22 cellular contexts compared by ENCODE assay signal in genomic region chr19:33432408-33433170, GRCh38. TPM values are rescaled to one million over a fixed set of nuclear protein-coding genes. Genes with fewer than 3 reads are reported as not detected.
DNase-seq lines count a peak whose midpoint lies in the region; ATAC-seq and TF ChIP-seq lines count a peak whose summit lies in the region.
"Had no signal": no experiment of that assay in that cellular context is flagged by ENCODE, and none has a peak within 500 bp of the region (broad histone marks: within the 10 kb centered on the region; RNA-seq: fewer than 3 reads in every experiment).

No MANE protein-coding gene starts in this region.

- no peaks in the 10 kb centered on the region for H3K79me2 ChIP-seq in OCI-LY7 (ENCODE audit: insufficient read depth, low read depth, low read length)

- no peaks in the 10 kb centered on the region for H3K9me2 ChIP-seq in OCI-LY7 (ENCODE audit: insufficient read depth, low read length)

- H3K36me3 ChIP-seq in left ventricle myocardium inferior, result no peaks in the 10 kb centered on the region
- no peaks in the 10 kb centered on the region for H3K36me3 ChIP-seq in aorta (ENCODE audit: control insufficient read depth in 1 of 2, insufficient read depth in 2 of 2, low read length in 1 of 2)
- no peaks in the 10 kb centered on the region for H3K36me3 ChIP-seq in OCI-LY7 (ENCODE audit: insufficient read depth, low read length)
- H3K36me3 ChIP-seq: HAP-1, suprapubic skin, vagina had no signal

- H3K4me2 ChIP-seq in OCI-LY7 (ENCODE audit: low read length), result no peak overlapping the region

- H3K27me3 Mint-ChIP-seq in glutamatergic neuron (ENCODE audit: unreplicated experiment), result peaks cover 10% of the 10 kb centered on the region
- H3K27me3 Mint-ChIP-seq: CD4-positive, CD25-positive, alpha-beta regulatory T cell had no signal

- H3K4me3 ChIP-seq in left ventricle myocardium inferior, result no peak overlapping the region
- no peak overlapping the region for H3K4me3 ChIP-seq in aorta (ENCODE audit: low read length in 2 of 2)
- H3K4me3 ChIP-seq in OCI-LY7 (ENCODE audit: low read depth, low read length, poor library complexity, severe bottlenecking), result no peak overlapping the region
- H3K4me3 ChIP-seq: HAP-1, suprapubic skin, vagina had no signal

- POLR2A ChIA-PET in OCI-LY7 (lab: Charles Lee), result no interaction called here

- no peak overlapping the region for H2AFZ ChIP-seq in OCI-LY7 (ENCODE audit: low read length)

- H3K36me3 Mint-ChIP-seq in glutamatergic neuron (ENCODE audit: unreplicated experiment), result no peaks in the 10 kb centered on the region
- H3K36me3 Mint-ChIP-seq: CD4-positive, CD25-positive, alpha-beta regulatory T cell; mesothelial cell of epicardium had no signal

- no peaks in the 10 kb centered on the region for H3K27me3 ChIP-seq in left ventricle myocardium inferior (ENCODE audit: low read depth)
- no peaks in the 10 kb centered on the region for H3K27me3 ChIP-seq in aorta (ENCODE audit: control insufficient read depth in 1 of 2, insufficient read depth in 2 of 2, low read length in 1 of 2)
- H3K27me3 ChIP-seq: suprapubic skin, vagina had no signal

- no peaks in the 10 kb centered on the region for H4K20me1 ChIP-seq in OCI-LY7 (ENCODE audit: insufficient read depth, low read length)

- intact Hi-C loops in left cardiac atrium (cut with DNase I) (loop anchor here in 1 of 2 donors (5.0 kb wide), 1 partner anchor 340 kb away; no protein-coding TSS in a partner anchor), left ventricle myocardium inferior (cut with micrococcal nuclease) (loop anchor here (5.0 kb wide), 1 partner anchor 340 kb away; no protein-coding TSS in a partner anchor), aorta (cut with DNase I) (loop anchor here in 1 of 2 donors (5.0 kb wide), 1 partner anchor 340 kb away; no protein-coding TSS in a partner anchor), OCI-LY7 (cut with micrococcal nuclease; ENCODE audit: unreplicated experiment) (no loop called here)

- TF ChIP-seq CTCF in left ventricle myocardium inferior (IDR thresholded peaks at IDR 0.05; ENCODE audit: borderline replicate concordance) (no peak), glutamatergic neuron (IDR thresholded peaks at IDR 0.05; ENCODE audit: partially characterized antibody, unreplicated experiment) (no peak), OCI-LY7 (conservative IDR thresholded peaks at IDR 0.05; ENCODE audit: low read length) (no peak)

- peaks cover 56% of the 10 kb centered on the region for H3K4me1 Mint-ChIP-seq in glutamatergic neuron (ENCODE audit: low read depth, unreplicated experiment)

- DNase-seq in left cardiac atrium (peak; percentile 5), left ventricle myocardium inferior (no peak), NCI-H345 (lab: John Stamatoyannopoulos, UW) (peak; percentile 41), glutamatergic neuron (peak; percentile 56), aorta (peak; percentile 34 to 48), OCI-LY7 (ENCODE audit: low spot score) (no peak), OCI-M1 (lab: John Stamatoyannopoulos, UW) (no peak)
- DNase-seq: activated CD4-positive, CD25-positive, alpha-beta regulatory T cell treated with anti-CD3 and anti-CD28 coated beads, Interleukin-2, amount 50 U/mL, for 72 hours; CD4-positive, CD25-positive, alpha-beta regulatory T cell; dermis blood vessel endothelial cell; DMS53; foreskin melanocyte; IMR-90; NCI-H2029 treated with DMSO at 0.1 percent for 48 hours; NCI-H774; T1000 had no signal

- BruUV-seq in OCI-LY7 (replicated peaks; lab: Mats Ljungman, UMichigan), result no TSS peak

- H3K27ac Mint-ChIP-seq in glutamatergic neuron (ENCODE audit: unreplicated experiment), result peak overlapping the region; percentile 68
- H3K27ac Mint-ChIP-seq: CD4-positive, CD25-positive, alpha-beta regulatory T cell; mesothelial cell of epicardium had no signal

- H3K4me1 ChIP-seq in left ventricle myocardium inferior (peaks cover 2% of the 10 kb centered on the region), aorta (ENCODE audit: control insufficient read depth in 1 of 2, insufficient read depth in 2 of 2, low read length in 2 of 2) (no peaks in the 10 kb centered on the region), OCI-LY7 (ENCODE audit: insufficient read depth, low read length, poor library complexity, severe bottlenecking) (no peaks in the 10 kb centered on the region)
- H3K4me1 ChIP-seq: HAP-1, vagina had no signal

- WGBS in aorta, 2 donors, result 65 to 69% methylated on average over 16 of the region's 16 CpGs

- peaks cover 5% of the 10 kb centered on the region for H3K9me3 Mint-ChIP-seq in glutamatergic neuron (ENCODE audit: unreplicated experiment)
- H3K9me3 Mint-ChIP-seq: CD4-positive, CD25-positive, alpha-beta regulatory T cell; mesothelial cell of epicardium had no signal

- peak overlapping the region; percentile 37 for H3K4me3 Mint-ChIP-seq in glutamatergic neuron (ENCODE audit: unreplicated experiment)
- H3K4me3 Mint-ChIP-seq: mesothelial cell of epicardium had no signal

- CTCF ChIA-PET in OCI-LY7 (lab: Charles Lee; ENCODE audit: unreplicated experiment), result no interaction called here

- H3K9me3 ChIP-seq in left ventricle myocardium inferior (replicated peaks) (no peaks in the 10 kb centered on the region), aorta (ENCODE audit: control insufficient read depth, low read length) (no peaks in the 10 kb centered on the region), OCI-LY7 (ENCODE audit: low read length) (no peaks in the 10 kb centered on the region)
- H3K9me3 ChIP-seq: HAP-1, suprapubic skin, vagina had no signal

- H3K27ac ChIP-seq in left ventricle myocardium inferior (replicated peaks), result no peak overlapping the region
- H3K27ac ChIP-seq in aorta (ENCODE audit: low read depth in 1 of 2, low read length in 2 of 2), result no peak overlapping the region
- no peak overlapping the region for H3K27ac ChIP-seq in OCI-LY7 (ENCODE audit: low read depth, low read length, poor library complexity, severe bottlenecking)
- H3K27ac ChIP-seq: HL-60, suprapubic skin, vagina had no signal

- no peak for ATAC-seq in left cardiac atrium
- ATAC-seq in aorta (ENCODE audit: low FRiP score), result no peak
- no peak for ATAC-seq in HG03442 (IDR thresholded peaks at IDR 0.05; ENCODE audit: unreplicated experiment)

RNA-seq across cellular contexts. Expression of gene CEBPG, which starts 59.1 kb away (rescaled TPM):
- total RNA-seq in left cardiac atrium (10 to 100 TPM; 16.6 to 21.0 TPM), left ventricle myocardium inferior (13.0 TPM), glutamatergic neuron (ENCODE audit: unreplicated experiment) (75.1 TPM), aorta (10 to 100 TPM; 21.8 to 30.5 TPM), OCI-LY7 (2022) (45.1 and 52.2 TPM in 2 replicates)
- 10 to 100 TPM in 1 of 2 donors, 1 to 10 TPM in 1; 8.6 to 32.2 TPM for polyA plus RNA-seq in aorta
- total RNA-seq in OCI-LY7 (2014; rRNA removed; shearing (Covaris generic)), result 44.9 and 46.1 TPM in 2 replicates

Comparison
In these comparisons a context has a peak if more than half of its experiments do, and no peak if none do; other contexts are left out.
1. DNase-seq: peak in left cardiac atrium (single experiment), NCI-H345 (single experiment), glutamatergic neuron (single experiment) and aorta (2 of 2); none in left ventricle myocardium inferior (single experiment), OCI-LY7 (single experiment) and OCI-M1 (single experiment).